ENCODE assay signal across 8 cellular contexts in the genomic region with DNA sequence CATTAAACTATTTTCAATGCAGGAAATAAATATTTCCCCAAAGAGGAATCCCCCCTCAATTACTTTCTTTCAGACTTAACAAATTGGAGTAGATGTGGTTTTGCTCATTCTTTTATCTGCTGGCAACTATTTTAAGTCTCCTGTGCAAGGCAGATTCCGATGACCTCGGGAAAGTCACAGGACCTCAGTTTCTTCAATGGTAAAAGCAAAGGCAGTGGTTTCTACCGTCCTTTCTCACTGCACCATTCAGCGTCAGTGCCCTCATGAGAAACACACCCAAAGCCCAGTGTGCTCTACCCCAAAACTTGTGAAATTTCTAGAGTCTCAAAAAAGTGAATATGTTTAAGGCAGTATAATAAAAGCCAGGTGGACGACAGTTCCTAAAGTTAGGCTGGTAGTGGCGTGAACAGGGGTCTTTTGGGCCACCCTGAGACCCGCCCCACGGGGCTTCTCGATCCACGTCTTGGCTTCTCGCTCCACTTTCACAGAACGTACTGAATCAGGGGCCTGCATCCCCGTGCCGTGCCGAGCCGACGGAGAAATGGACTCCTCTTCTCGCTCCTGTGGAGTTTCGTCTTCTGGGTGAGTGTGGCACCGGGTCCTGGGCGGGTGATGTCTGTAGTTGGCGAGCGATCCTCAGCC. TPM values are rescaled to one million over a fixed set of nuclear protein-coding genes. Genes with fewer than 3 reads are reported as not detected.
DNase-seq lines count a peak whose midpoint lies in the region; ATAC-seq and TF ChIP-seq lines count a peak whose summit lies in the region.

No MANE protein-coding gene starts in this region.

- TF ChIP-seq CTCF in epithelial cell of esophagus (IDR thresholded peaks at IDR 0.05; ENCODE audit: insufficient read depth, low read depth, low read length, missing control alignments) (no peak), mesothelial cell of epicardium (IDR thresholded peaks at IDR 0.05; ENCODE audit: unreplicated experiment) (no peak), upper lobe of right lung (IDR thresholded peaks at IDR 0.05) (no peak)

- no peaks in the 10 kb centered on the region for H3K9me3 Mint-ChIP-seq in activated T-cell treated with anti-CD3 and anti-CD28 coated beads, Interleukin-2, amount 50 U/mL, for 4 hours
- no peaks in the 10 kb centered on the region for H3K9me3 Mint-ChIP-seq in mesothelial cell of epicardium

- peak overlapping the region; percentile 83 for H3K9ac ChIP-seq in SK-N-MC (ENCODE audit: insufficient read length)

- H3K36me3 ChIP-seq in SK-N-MC (ENCODE audit: insufficient read depth, low read length) (no peaks in the 10 kb centered on the region), upper lobe of right lung (no peaks in the 10 kb centered on the region)

- peaks cover 32% of the 10 kb centered on the region for H3K4me1 Mint-ChIP-seq in activated T-cell treated with anti-CD3 and anti-CD28 coated beads, Interleukin-2, amount 50 U/mL, for 4 hours (ENCODE audit: low read depth)
- peaks cover 35% of the 10 kb centered on the region for H3K4me1 Mint-ChIP-seq in mesothelial cell of epicardium

- intact Hi-C loops in upper lobe of right lung (cut with DNase I) = no loop called here

- H3K9me3 ChIP-seq in SK-N-MC (ENCODE audit: low read depth, low read length) = no peaks in the 10 kb centered on the region
- no peaks in the 10 kb centered on the region for H3K9me3 ChIP-seq in upper lobe of right lung

- H3K4me3 ChIP-seq in SK-N-MC (peak overlapping the region; percentile 99), epithelial cell of esophagus (ENCODE audit: low read length) (peak overlapping the region; percentile 60), upper lobe of right lung (peak overlapping the region; percentile 84)

- H3K4me1 ChIP-seq in upper lobe of right lung = peaks cover 7% of the 10 kb centered on the region

- no peak for DNase-seq in activated T-cell treated with anti-CD3 and anti-CD28 coated beads, Interleukin-2, amount 50 U/mL, for 4 hours
- DNase-seq in activated T-cell treated with anti-CD3 and anti-CD28 coated beads, Interleukin-2, amount 50 U/mL, for 1 hour = no peak
- no peak for DNase-seq in SK-N-MC (ENCODE audit: low read depth, low spot score)
- peak; percentile 23 for DNase-seq in epithelial cell of esophagus (ENCODE audit: low read depth)
- DNase-seq in mesothelial cell of epicardium (ENCODE audit: low spot score in 2 of 2, unreplicated experiment in 2 of 2) = peak in 1 of 2 experiments; percentile 25
- DNase-seq in upper lobe of right lung = no peak
- DNase-seq in OCI-M2 (lab: John Stamatoyannopoulos, UW; ENCODE audit: unreplicated experiment) = no peak

- peak overlapping the region; percentile 93 for H3K27ac ChIP-seq in SK-N-MC
- H3K27ac ChIP-seq in upper lobe of right lung = peak overlapping the region; percentile 95

- H3K27me3 ChIP-seq in upper lobe of right lung = no peaks in the 10 kb centered on the region

- peak overlapping the region; percentile 99 for H3K4me3 Mint-ChIP-seq in activated T-cell treated with anti-CD3 and anti-CD28 coated beads, Interleukin-2, amount 50 U/mL, for 4 hours
- peak overlapping the region; percentile 99 for H3K4me3 Mint-ChIP-seq in mesothelial cell of epicardium

- no peaks in the 10 kb centered on the region for H3K27me3 Mint-ChIP-seq in activated T-cell treated with anti-CD3 and anti-CD28 coated beads, Interleukin-2, amount 50 U/mL, for 4 hours (ENCODE audit: low read depth)
- no peaks in the 10 kb centered on the region for H3K27me3 Mint-ChIP-seq in mesothelial cell of epicardium (ENCODE audit: low read depth)

- ATAC-seq in activated T-cell treated with anti-CD3 and anti-CD28 coated beads, Interleukin-2, amount 50 U/mL, for 4 hours = peak; percentile 25 to 33
- ATAC-seq in HG02981 (IDR thresholded peaks at IDR 0.05; ENCODE audit: unreplicated experiment) (peak; percentile 19), upper lobe of right lung (peak; percentile 5)

- H3K27ac Mint-ChIP-seq in mesothelial cell of epicardium = peak overlapping the region; percentile 98

- no peaks in the 10 kb centered on the region for H3K36me3 Mint-ChIP-seq in activated T-cell treated with anti-CD3 and anti-CD28 coated beads, Interleukin-2, amount 50 U/mL, for 4 hours (ENCODE audit: insufficient read depth)
- no peaks in the 10 kb centered on the region for H3K36me3 Mint-ChIP-seq in mesothelial cell of epicardium

RNA-seq across cellular contexts. Expression of gene ARHGAP5, which starts 1.3 kb away (rescaled TPM):
- total RNA-seq in activated T-cell treated with anti-CD3 and anti-CD28 coated beads, Interleukin-2, amount 50 U/mL, for 4 hours = 10 to 100 TPM; 35.1 to 37.8 (median 36.4) TPM
- total RNA-seq in mesothelial cell of epicardium (166 to 173 TPM (median 167 TPM) in 3 replicates), upper lobe of right lung (111 TPM)
